In the genomic region with DNA sequence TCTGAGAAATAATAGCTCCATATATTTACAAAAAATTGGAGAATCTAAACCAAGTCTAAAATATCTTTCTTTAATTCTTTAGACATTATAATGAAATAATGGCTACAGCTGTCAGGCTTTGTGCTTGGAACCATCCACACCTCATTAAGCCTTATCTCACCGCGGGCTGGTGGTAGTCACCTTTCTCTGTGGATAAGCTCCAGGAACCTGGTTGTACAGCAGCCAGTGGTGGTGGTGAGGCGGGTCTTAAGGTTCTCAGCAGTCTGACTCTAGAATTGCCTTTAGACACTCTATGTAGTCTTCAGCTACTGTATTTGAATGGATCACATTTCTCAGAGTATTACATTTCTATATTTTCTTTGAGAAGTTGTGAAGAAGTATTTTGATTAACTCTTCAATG, we compare ENCODE assay signal across 31 cellular contexts.
"Had no signal": no experiment of that assay in that cellular context is flagged by ENCODE, and none has a peak within 500 bp of the region (broad histone marks: within the 10 kb centered on the region; RNA-seq: fewer than 3 reads in every experiment).

No MANE protein-coding gene starts in this region.

- DNase-seq: activated CD4-positive, alpha-beta memory T cell treated with anti-CD3 and anti-CD28 coated beads, Interleukin-2, amount 10 ng/mL, durations not matched to agents 7 days and 5 days; activated CD4-positive, alpha-beta T cell treated with anti-CD3 and anti-CD28 coated beads for 1 hour; activated CD4-positive, alpha-beta T cell treated with anti-CD3 and anti-CD28 coated beads for 48 hours; activated CD4-positive, CD25-positive, alpha-beta regulatory T cell; activated CD8-positive, alpha-beta memory T cell treated with anti-CD3 and anti-CD28 coated beads for 24 hours; activated CD8-positive, alpha-beta memory T cell treated with anti-CD3 and anti-CD28 coated beads, Interleukin-2, amount 10 ng/mL, durations not matched to agents 7 days and 5 days; activated CD8-positive, alpha-beta memory T cell treated with anti-CD3 and anti-CD28 coated beads, Interleukin-2, amount 50 U/mL, for 48 hours; activated effector memory CD4-positive, alpha-beta T cell treated with anti-CD3 and anti-CD28 coated beads, Interleukin-2, amount 50 U/mL, for 16 hours; activated naive CD4-positive, alpha-beta T cell treated with Interleukin-2 at 50 U/mL for 16 hours; activated naive CD8-positive, alpha-beta T cell treated with anti-CD3 and anti-CD28 coated beads, Interleukin-2, amount 10 ng/mL, durations not matched to agents 7 days and 5 days; activated T-cell treated with anti-CD3 and anti-CD28 coated beads, Interleukin-2, amount 50 U/mL, for 48 hours; body of pancreas; KG1; NCI-H1105; NCI-H1417 treated with DMSO at 0.1 percent for 48 hours; NCI-H187 treated with DMSO at 0.1 percent for 48 hours; NCI-H2081; NCI-H226; NCI-H524 treated with DMSO at 0.1 percent for 48 hours; NK-92 treated with Interleukin-12 subunit alpha and Interleukin-12 subunit beta, amount 100 ng/mL, for 24 hours; PC-3; Peyer's patch; SIG-M5; SW 1271; T-helper 1 cell; T-helper 2 cell; T-helper 9 cell; WERI-Rb-1 had no signal

- H3K4me3 ChIP-seq: body of pancreas, breast epithelium, Peyer's patch had no signal

- ATAC-seq: activated CD8-positive, alpha-beta memory T cell treated with anti-CD3 and anti-CD28 coated beads, Interleukin-2, amount 10 ng/mL, durations not matched to agents 7 days and 5 days; activated T-helper 17 cell treated with anti-CD3 and anti-CD28 coated beads, Interleukin-2, amount 50 U/mL, for 72 hours; body of pancreas; PC-3 had no signal

- H3K9me3 ChIP-seq: body of pancreas, breast epithelium, Peyer's patch had no signal

- H3K36me3 ChIP-seq: breast epithelium had no signal

- H3K27me3 ChIP-seq: body of pancreas, breast epithelium, Peyer's patch had no signal

- H3K4me1 ChIP-seq: breast epithelium, Peyer's patch had no signal

- H3K27ac ChIP-seq: body of pancreas, breast epithelium, Peyer's patch, RWPE1, WERI-Rb-1 had no signal
